Comparison of ENCODE assay signal across 32 cellular contexts in the genomic region with DNA sequence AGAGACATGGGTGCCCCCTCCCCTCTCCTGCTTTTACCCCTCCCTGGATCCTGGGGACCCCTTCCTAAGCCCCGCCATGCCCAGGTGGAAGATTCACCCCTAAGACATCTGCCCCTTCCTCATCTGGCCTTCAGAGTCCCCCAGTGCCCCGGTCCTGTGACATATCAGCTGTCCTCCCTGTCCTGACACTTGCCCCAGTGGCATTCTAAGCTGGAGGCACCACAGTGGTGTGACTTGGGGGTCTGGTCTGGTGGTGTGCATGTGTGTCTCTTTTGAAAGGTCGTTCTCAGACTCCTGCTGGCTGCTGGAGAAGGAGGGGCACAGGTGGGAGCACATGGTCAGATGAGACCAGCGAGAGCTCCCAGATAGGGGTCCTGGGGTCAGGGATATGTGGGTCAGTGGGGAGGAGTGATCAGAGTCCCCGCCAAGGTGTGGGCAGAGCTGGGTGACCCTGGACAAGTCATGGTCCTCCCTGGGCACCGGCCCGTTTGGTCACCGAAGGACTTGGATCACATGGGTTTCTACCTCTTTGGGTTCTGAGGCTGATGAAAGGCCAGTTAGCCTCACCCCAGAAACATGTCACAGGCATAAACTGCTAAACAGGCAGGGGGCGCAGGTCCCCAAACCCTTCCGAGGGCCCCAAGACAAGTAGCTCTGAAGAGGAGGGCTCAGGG. TPM values are rescaled to one million over a fixed set of nuclear protein-coding genes. Genes with fewer than 3 reads are reported as not detected.
DNase-seq lines count a peak whose midpoint lies in the region; TF ChIP-seq lines count a peak whose summit lies in the region.
"Had no signal": no experiment of that assay in that cellular context is flagged by ENCODE, and none has a peak within 500 bp of the region (broad histone marks: within the 10 kb centered on the region; RNA-seq: fewer than 3 reads in every experiment).

No MANE protein-coding gene starts in this region.

- no peaks in the 10 kb centered on the region for H3K23me2 ChIP-seq in H9 (ENCODE audit: insufficient read length, low read depth, low read length, poor library complexity, severe bottlenecking)

- H3K14ac ChIP-seq in H9 (ENCODE audit: insufficient read depth, low read length) = no peak overlapping the region; the same call in 1 of the 2 replicates

- H3K9me3 Mint-ChIP-seq in H9 = no peaks in the 10 kb centered on the region
- H3K9me3 Mint-ChIP-seq: activated CD4-positive, alpha-beta memory T cell treated with anti-CD3 and anti-CD28 coated beads for 36 hours; activated naive CD4-positive, alpha-beta T cell treated with anti-CD3 and anti-CD28 coated beads, Interleukin-2, amount 10 ng/mL, durations not matched to agents 7 days and 5 days; CD8-positive, alpha-beta T cell; nephron progenitor cell had no signal

- H3K79me1 ChIP-seq in H9 (ENCODE audit: insufficient read depth, low read depth, low read length, poor library complexity, severe bottlenecking) = no peaks in the 10 kb centered on the region

- H3K4ac ChIP-seq in H9 (ENCODE audit: low read depth, low read length) = no peak overlapping the region

- H3K4me2 ChIP-seq in BLaER1 treated with 17β-estradiol and CSF1 and Interleukin-3, amounts not matched to agents 10 nM and 100 nM = peak overlapping the region; percentile 38 to 75 (median 61); a peak in 21 of 22 replicates
- H3K4me2 ChIP-seq in SU-DHL-6 (ENCODE audit: low read depth, low read length, poor library complexity, severe bottlenecking) (peak overlapping the region; percentile 28), H9 (ENCODE audit: insufficient read depth, insufficient read length, low read length) (no peak overlapping the region)
- H3K4me2 ChIP-seq: smooth muscle cell had no signal

- H3K18ac ChIP-seq in H9 (ENCODE audit: insufficient read length, low read depth, low read length) = no peak overlapping the region

- no peak overlapping the region; a peak in 1 of 5 replicates for H3K4me3 Mint-ChIP-seq in H9
- H3K4me3 Mint-ChIP-seq: activated CD4-positive, alpha-beta memory T cell treated with anti-CD3 and anti-CD28 coated beads for 36 hours; activated naive CD4-positive, alpha-beta T cell treated with anti-CD3 and anti-CD28 coated beads, Interleukin-2, amount 10 ng/mL, durations not matched to agents 7 days and 5 days; CD8-positive, alpha-beta T cell; nephron progenitor cell had no signal

- H2AFZ ChIP-seq in SU-DHL-6 (ENCODE audit: low read depth, low read length, severe bottlenecking) (no peak overlapping the region), H9 (ENCODE audit: low read length) (no peak overlapping the region)

- H3K9ac ChIP-seq in BLaER1 treated with 17β-estradiol and CSF1 and Interleukin-3, amounts not matched to agents 10 nM and 100 nM = no peak overlapping the region
- H3K9ac ChIP-seq in SU-DHL-6 (ENCODE audit: low read length) (no peak overlapping the region), liver (ENCODE audit: low read depth in 1 of 2, low read length in 2 of 2) (peak overlapping the region; percentile 23 to 92), H9 (ENCODE audit: extremely low read depth, insufficient read length, low read length) (no peak overlapping the region)

- peaks cover 7 to 41% of the 10 kb centered on the region in 2 experiments for H3K4me1 Mint-ChIP-seq in H9
- H3K4me1 Mint-ChIP-seq: activated naive CD4-positive, alpha-beta T cell treated with anti-CD3 and anti-CD28 coated beads, Interleukin-2, amount 10 ng/mL, durations not matched to agents 7 days and 5 days had no signal

- no peak overlapping the region for H4K91ac ChIP-seq in H9 (ENCODE audit: insufficient read length, low read depth, low read length)

- no peak overlapping the region for H3T11ph ChIP-seq in H9 (ENCODE audit: low read length)

- H3K36me3 ChIP-seq in BLaER1 treated with 17β-estradiol and CSF1 and Interleukin-3, amounts not matched to agents 10 nM and 100 nM = no peaks in the 10 kb centered on the region
- H3K36me3 ChIP-seq in H7 (replicated peaks; ENCODE audit: control insufficient read depth, insufficient read depth, low read length) (no peaks in the 10 kb centered on the region), SU-DHL-6 (ENCODE audit: low read length) (no peaks in the 10 kb centered on the region), liver (ENCODE audit: control insufficient read depth in 4 of 4, insufficient read depth in 3 of 4, low read depth in 1 of 4, low read length in 3 of 4) (no peaks in the 10 kb centered on the region)
- H3K36me3 ChIP-seq: breast epithelium, esophagus squamous epithelium, heart right ventricle, pancreas, thyroid gland, uterus had no signal

- no peak overlapping the region for H3K27ac Mint-ChIP-seq in H9
- H3K27ac Mint-ChIP-seq: activated CD4-positive, alpha-beta memory T cell treated with anti-CD3 and anti-CD28 coated beads for 36 hours; activated naive CD4-positive, alpha-beta T cell treated with anti-CD3 and anti-CD28 coated beads, Interleukin-2, amount 10 ng/mL, durations not matched to agents 7 days and 5 days; CD8-positive, alpha-beta T cell; nephron progenitor cell had no signal

- no peaks in the 10 kb centered on the region for H3K9me3 ChIP-seq in BLaER1 treated with 17β-estradiol and CSF1 and Interleukin-3, amounts not matched to agents 10 nM and 100 nM (replicated peaks in 1 of 11)
- H3K9me3 ChIP-seq in SU-DHL-6 (ENCODE audit: insufficient read depth, low read length) (no peaks in the 10 kb centered on the region), liver (ENCODE audit: control insufficient read depth in 4 of 4, low read length in 3 of 4) (no peaks in the 10 kb centered on the region), H9 (ENCODE audit: control insufficient read depth, low read depth, low read length) (no peaks in the 10 kb centered on the region)
- H3K9me3 ChIP-seq: breast epithelium, esophagus squamous epithelium, heart right ventricle, pancreas, thyroid gland, uterus had no signal

- no peak overlapping the region for H2BK20ac ChIP-seq in H9 (ENCODE audit: low read depth, low read length, poor library complexity, severe bottlenecking)

- no peak overlapping the region for H2BK12ac ChIP-seq in H9 (ENCODE audit: insufficient read length, low read depth, low read length)

- H2BK120ac ChIP-seq in H9 (ENCODE audit: low read depth, low read length, poor library complexity, severe bottlenecking) = no peak overlapping the region

- no peaks in the 10 kb centered on the region for H3K27me3 ChIP-seq in BLaER1 treated with 17β-estradiol and CSF1 and Interleukin-3, amounts not matched to agents 10 nM and 100 nM
- H3K27me3 ChIP-seq in H7 (ENCODE audit: control insufficient read depth, insufficient read depth, low read length) (no peaks in the 10 kb centered on the region), SU-DHL-6 (ENCODE audit: low read length) (no peaks in the 10 kb centered on the region), liver (ENCODE audit: control insufficient read depth in 4 of 4, insufficient read depth in 4 of 4, low read length in 3 of 4) (no peaks in the 10 kb centered on the region), H9 (ENCODE audit: insufficient read depth, low read length) (no peaks in the 10 kb centered on the region)
- H3K27me3 ChIP-seq: pancreas, thyroid gland, uterus had no signal

- H4K5ac ChIP-seq in H9 (ENCODE audit: insufficient read length, low read depth, low read length) = no peak overlapping the region

- H4K20me1 ChIP-seq in BLaER1 treated with 17β-estradiol and CSF1 and Interleukin-3, amounts not matched to agents 10 nM and 100 nM = no peaks in the 10 kb centered on the region
- no peaks in the 10 kb centered on the region for H4K20me1 ChIP-seq in SU-DHL-6 (ENCODE audit: low read depth, low read length)
- no peaks in the 10 kb centered on the region for H4K20me1 ChIP-seq in H9 (ENCODE audit: control insufficient read depth, insufficient read depth, insufficient read length)

- TF ChIP-seq CTCF in SU-DHL-6 (IDR thresholded peaks at IDR 0.05; ENCODE audit: insufficient read depth, low read length, poor library complexity, severe bottlenecking) (peak; percentile 32), liver (IDR thresholded peaks at IDR 0.05; ENCODE audit: low read depth, low read length, missing input control) (no peak), H9 (conservative IDR thresholded peaks at IDR 0.05) (no peak)

- H4K8ac ChIP-seq in H9 (replicated peaks; ENCODE audit: insufficient read length, low read depth, low read length) = no peak overlapping the region

- H3K4me3 ChIP-seq in BLaER1 treated with 17β-estradiol and CSF1 and Interleukin-3, amounts not matched to agents 10 nM and 100 nM = no peak overlapping the region
- H3K4me3 ChIP-seq in H7 (ENCODE audit: insufficient read depth, low read depth, low read length) (no peak overlapping the region), SU-DHL-6 (ENCODE audit: insufficient read depth, low read length, poor library complexity, severe bottlenecking) (no peak overlapping the region), liver (ENCODE audit: low read depth in 1 of 3, low read length in 3 of 3) (peak overlapping the region; percentile 59 to 88 (median 73))
- H3K4me3 ChIP-seq: breast epithelium, dorsolateral prefrontal cortex, esophagus squamous epithelium, heart right ventricle, pancreas, smooth muscle cell, thyroid gland, uterus had no signal

- no peaks in the 10 kb centered on the region for H3K79me2 ChIP-seq in SU-DHL-6 (ENCODE audit: insufficient read depth, low read length)
- H3K79me2 ChIP-seq in H9 (ENCODE audit: insufficient read depth, low read length) = no peaks in the 10 kb centered on the region

- H3K27me3 Mint-ChIP-seq in H9 (ENCODE audit: low read depth) = peaks cover 14% of the 10 kb centered on the region

- TF ChIP-seq RAD21 in liver (IDR thresholded peaks at IDR 0.05) = no peak

- H3K27ac ChIP-seq in BLaER1 treated with 17β-estradiol and CSF1 and Interleukin-3, amounts not matched to agents 10 nM and 100 nM = no peak overlapping the region
- H3K27ac ChIP-seq in SU-DHL-6 (ENCODE audit: low read depth, low read length) (no peak overlapping the region), liver (ENCODE audit: low read depth in 1 of 2, low read length in 2 of 2) (peak overlapping the region; percentile 87 to 88), H9 (ENCODE audit: insufficient read length, low read depth, low read length) (no peak overlapping the region)
- H3K27ac ChIP-seq: breast epithelium, dorsolateral prefrontal cortex, esophagus squamous epithelium, foreskin keratinocyte, heart right ventricle, pancreas, thyroid gland, uterus had no signal

- no peaks in the 10 kb centered on the region for H3K9me2 ChIP-seq in SU-DHL-6 (replicated peaks; ENCODE audit: insufficient read depth, low read length)

- H3K56ac ChIP-seq in H9 (ENCODE audit: insufficient read length, low read depth, low read length) = no peak overlapping the region

- H2BK15ac ChIP-seq in H9 (ENCODE audit: low read depth, low read length) = no peak overlapping the region

- H3K4me1 ChIP-seq in BLaER1 treated with 17β-estradiol and CSF1 and Interleukin-3, amounts not matched to agents 10 nM and 100 nM = peaks cover 4 to 18% (median 12%) of the 10 kb centered on the region in 10 experiments; a peak in 17 of 20 replicates
- peaks cover 0 to 25% (median 12%) of the 10 kb centered on the region in 4 donors for H3K4me1 ChIP-seq in liver (ENCODE audit: control insufficient read depth in 4 of 4, insufficient read depth in 4 of 4, low read length in 3 of 4)
- no peaks in the 10 kb centered on the region for H3K4me1 ChIP-seq in H9 (ENCODE audit: insufficient read depth, low read length)
- H3K4me1 ChIP-seq: breast epithelium, foreskin keratinocyte, heart right ventricle, thyroid gland, uterus had no signal

- no peak overlapping the region for H2BK5ac ChIP-seq in H9 (ENCODE audit: insufficient read length, low read length)

- no peak overlapping the region for H3K23ac ChIP-seq in H9 (ENCODE audit: insufficient read length, low read depth, low read length)

- H3K36me3 Mint-ChIP-seq in H9 (ENCODE audit: insufficient read depth in 1 of 3, low read depth in 3 of 3) = no peaks in the 10 kb centered on the region
- H3K36me3 Mint-ChIP-seq: activated CD4-positive, alpha-beta memory T cell treated with anti-CD3 and anti-CD28 coated beads for 36 hours; activated naive CD4-positive, alpha-beta T cell treated with anti-CD3 and anti-CD28 coated beads, Interleukin-2, amount 10 ng/mL, durations not matched to agents 7 days and 5 days; CD8-positive, alpha-beta T cell had no signal

- no peaks in the 10 kb centered on the region for H3F3A ChIP-seq in SU-DHL-6 (ENCODE audit: insufficient read depth)

- DNase-seq in H7 (peak; percentile 32), activated gamma-delta T cell (lab: John Stamatoyannopoulos, UW) (no peak), H9 (no peak)
- no peak for DNase-seq in activated naive CD4-positive, alpha-beta T cell treated with anti-CD3 and anti-CD28 coated beads, Interleukin-2, amount 50 U/mL, for 16 hours
- no peak for DNase-seq in stimulated activated CD4-positive, alpha-beta T cell treated with anti-CD3 and anti-CD28 coated beads, Interleukin-4, amount 100 ng/mL, for 1 hour
- DNase-seq: activated CD4-positive, CD25-positive, alpha-beta regulatory T cell treated with anti-CD3 and anti-CD28 coated beads, Interleukin-2, amount 50 U/mL, for 72 hours; AML-193; DMS 273 treated with DMSO at 0.1 percent for 48 hours; dorsolateral prefrontal cortex; esophagus squamous epithelium; foreskin keratinocyte; heart right ventricle; mammary epithelial cell; NCI-H1092; NCI-H187 treated with DMSO at 0.1 percent for 48 hours; NCI-H510A treated with DMSO at 0.1 percent for 48 hours; pancreas; retina; thyroid gland; uterus had no signal

- no peak overlapping the region for H2AK5ac ChIP-seq in H9 (ENCODE audit: insufficient read length, low read length)

- WGBS in liver = 41% methylated on average over 10 of the region's 10 CpGs
- no CpG with 5 or more reads among the region's 10 CpGs for WGBS in H9 (ENCODE audit: extremely low coverage, insufficient read length, low lambda C conversion rate)

RNA-seq across cellular contexts. Expression of a gene that starts 0.6 kb away (rescaled TPM):
- total RNA-seq in H7 (2014; rRNA removed; shearing (Covaris generic)) = 2.0 and 4.4 TPM in 2 replicates
- total RNA-seq in liver (100 to 1,000 TPM; 276 to 358 TPM), H9 (2021) (1.9 and 2.3 TPM in 2 replicates)
- polyA plus RNA-seq in liver = 100 to 1,000 TPM; 354 to 663 TPM

RNA-seq across cellular contexts. Expression of a gene that starts 14.3 kb away (rescaled TPM):
- total RNA-seq in H7 (2014; rRNA removed; shearing (Covaris generic)) = 0.30 and 0.90 TPM in 2 replicates
- total RNA-seq in liver (not detected), H9 (2021) (0.33 and 0.50 TPM in 2 replicates)
- not detected for polyA plus RNA-seq in liver
- total RNA-seq: A673; activated CD4-positive, alpha-beta memory T cell treated with anti-CD3 and anti-CD28 coated beads for 36 hours; breast epithelium; CD8-positive, alpha-beta T cell; chondrocyte; esophagus squamous epithelium; foreskin keratinocyte; heart right ventricle; mammary epithelial cell; smooth muscle cell; T-helper 1 cell treated with Interleukin-12 subunit alpha and Interleukin-12 subunit beta and Interleukin-4 antibody, amounts not matched to agents 30 ng/mL and 1 ng/mL, for 36 hours; uterus had no signal
- polyA plus RNA-seq: foreskin keratinocyte, heart right ventricle, mammary epithelial cell, smooth muscle cell had no signal

RNA-seq across cellular contexts. Expression of a gene that starts 29.7 kb away (rescaled TPM):
- 18.6 and 21.8 TPM in 2 replicates for total RNA-seq in H7 (2014; rRNA removed; shearing (Covaris generic))
- total RNA-seq in liver = 1 to 10 TPM; 3.5 to 6.3 TPM
- 10 to 100 TPM; 10.8 to 15.7 TPM for polyA plus RNA-seq in liver
- 16.7 and 17.5 TPM in 2 replicates for total RNA-seq in H9 (2021)

RNA-seq across cellular contexts. Expression of a gene that starts 31.5 kb away (rescaled TPM):
- 108 and 122 TPM in 2 replicates for total RNA-seq in H7 (2014; rRNA removed; shearing (Covaris generic))
- total RNA-seq in liver (10 to 100 TPM; 57.9 to 88.5 TPM), H9 (2021) (171 and 174 TPM in 2 replicates)
- polyA plus RNA-seq in liver = 100 to 1,000 TPM in 1 of 2 donors, 10 to 100 TPM in 1; 37.6 to 133 TPM

RNA-seq across cellular contexts. Expression of a gene that starts 39.8 kb away (rescaled TPM):
- 22.5 and 24.1 TPM in 2 replicates for total RNA-seq in H7 (2014; rRNA removed; shearing (Covaris generic))
- 10 to 100 TPM in 1 of 2 donors, 1 to 10 TPM in 1; 6.7 to 13.1 TPM for total RNA-seq in liver
- polyA plus RNA-seq in liver = 10 to 100 TPM; 10.4 to 38.2 TPM
- total RNA-seq in H9 (2021) = 25.8 and 26.1 TPM in 2 replicates

Comparison
In these comparisons a context has a peak if more than half of its experiments do, and no peak if none do; other contexts are left out.
1. H3K27ac ChIP-seq: peak in liver (2 of 2); none in BLaER1 treated with 17β-estradiol and CSF1 and Interleukin-3, amounts not matched to agents 10 nM and 100 nM (0 of 11), SU-DHL-6 (single experiment) and H9 (single experiment).
2. H3K4me3 ChIP-seq: peak in liver (3 of 3); none in BLaER1 treated with 17β-estradiol and CSF1 and Interleukin-3, amounts not matched to agents 10 nM and 100 nM (0 of 10), H7 (single experiment) and SU-DHL-6 (single experiment).
3. H3K9ac ChIP-seq: peak in liver (2 of 2); none in BLaER1 treated with 17β-estradiol and CSF1 and Interleukin-3, amounts not matched to agents 10 nM and 100 nM (0 of 11), SU-DHL-6 (single experiment) and H9 (single experiment).
4. RNA of a gene that starts 0.6 kb away (total RNA-seq): 276 to 358 TPM in liver; 1.9 to 2.3 TPM in H9 and 2.0 to 4.4 TPM in H7; every median in the first group is over 10 times any median in the second.